ENCODE assay signal across 1 cellular context in the genomic region with DNA sequence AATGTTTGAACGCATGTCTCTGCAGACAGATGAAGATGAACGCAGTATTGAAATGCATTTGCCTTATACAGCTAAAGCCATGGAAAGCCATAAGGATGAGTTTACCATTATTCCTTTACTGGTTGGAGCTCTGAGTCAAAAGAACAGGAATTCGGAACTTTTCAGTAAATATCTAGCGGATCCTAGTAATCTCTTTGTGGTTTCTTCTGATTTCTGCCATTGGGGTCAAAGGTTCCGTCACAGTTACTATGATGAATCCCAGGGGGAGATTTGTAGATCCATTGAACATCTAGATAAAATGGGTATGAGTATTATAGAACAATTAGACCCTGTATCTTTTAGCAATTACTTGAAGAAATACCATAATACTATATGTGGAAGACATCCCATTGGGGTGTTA.
TF ChIP-seq lines count a peak whose summit lies in the region.

No MANE protein-coding gene starts in this region.

TF ChIP-seq in HEK293, 187 proteins besides CTCF, POLR2A, EP300 and RAD21:
- 0 out of 2 replicates have a peak, but pooled peaks have one; percentile 7 for TF ChIP-seq ZNF335 (tag by site-specific recombination; conservative IDR thresholded peaks at IDR 0.05)
